18 cellular contexts compared by ENCODE assay signal in genomic region chr1:207091185-207091906, GRCh38. TPM values are rescaled to one million over a fixed set of nuclear protein-coding genes. Genes with fewer than 3 reads are reported as not detected.
DNase-seq lines count a peak whose midpoint lies in the region; ATAC-seq and TF ChIP-seq lines count a peak whose summit lies in the region.
"Had no signal": no experiment of that assay in that cellular context is flagged by ENCODE, and none has a peak within 500 bp of the region (broad histone marks: within the 10 kb centered on the region; RNA-seq: fewer than 3 reads in every experiment).

No MANE protein-coding gene starts in this region.

- H3K36me3 Mint-ChIP-seq in activated T-cell treated with anti-CD3 and anti-CD28 coated beads, Interleukin-2, amount 50 U/mL, for 72 hours (ENCODE audit: insufficient read depth in 2 of 2), result peaks cover 0 to 2% of the 10 kb centered on the region in 2 donors
- no peaks in the 10 kb centered on the region for H3K36me3 Mint-ChIP-seq in H9 (ENCODE audit: insufficient read depth in 1 of 3, low read depth in 3 of 3)
- peaks cover 13% of the 10 kb centered on the region for H3K36me3 Mint-ChIP-seq in activated T-helper 1 cell treated with anti-CD3 and anti-CD28 coated beads, Interleukin-12 subunit alpha, Interleukin-12 subunit beta, Interleukin-2, Interleukin-4 antibody, amounts not matched to agents 30 ng/mL and 10 ng/mL and 1 ng/mL, durations not matched to agents 14 hours and 24 hours and 36 hours (ENCODE audit: low read depth)
- H3K36me3 Mint-ChIP-seq: CD4-positive, alpha-beta memory T cell had no signal

- no peak overlapping the region for H3K23ac ChIP-seq in H9 (ENCODE audit: insufficient read length, low read depth, low read length)

- WGBS in H9 (ENCODE audit: extremely low coverage, insufficient read length, low lambda C conversion rate), result no CpG with 5 or more reads among the region's 4 CpGs
- WGBS in liver, result 29% methylated on average over 4 of the region's 4 CpGs

- H3K56ac ChIP-seq in H9 (ENCODE audit: insufficient read length, low read depth, low read length), result no peak overlapping the region

- no peak overlapping the region for H3K27ac ChIP-seq in H9 (ENCODE audit: insufficient read length, low read depth, low read length)
- H3K27ac ChIP-seq in liver (ENCODE audit: low read depth in 1 of 2, low read length in 2 of 2), result peak overlapping the region; percentile 18 to 47
- H3K27ac ChIP-seq: BLaER1 had no signal

- H4K5ac ChIP-seq in H9 (ENCODE audit: insufficient read length, low read depth, low read length), result no peak overlapping the region

- H3T11ph ChIP-seq in H9 (ENCODE audit: low read length), result no peak overlapping the region

- H3K4ac ChIP-seq in H9 (ENCODE audit: low read depth, low read length), result no peak overlapping the region

- H2BK5ac ChIP-seq in H9 (ENCODE audit: insufficient read length, low read length), result no peak overlapping the region

- no peaks in the 10 kb centered on the region for H3K23me2 ChIP-seq in H9 (ENCODE audit: insufficient read length, low read depth, low read length, poor library complexity, severe bottlenecking)

- H3K18ac ChIP-seq in H9 (ENCODE audit: insufficient read length, low read depth, low read length), result no peak overlapping the region

- peak overlapping the region; percentile 41 to 99 (median 55) for H3K4me3 ChIP-seq in liver (ENCODE audit: low read depth in 1 of 3, low read length in 3 of 3)
- H3K4me3 ChIP-seq: BLaER1 had no signal

- peak; percentile 20; the same call in 1 of the 3 replicates for TF ChIP-seq CTCF in H9 (conservative IDR thresholded peaks at IDR 0.05)
- TF ChIP-seq CTCF in liver (IDR thresholded peaks at IDR 0.05; ENCODE audit: low read depth, low read length, missing input control), result no peak

- H3K4me1 ChIP-seq in H9 (ENCODE audit: insufficient read depth, low read length) (no peaks in the 10 kb centered on the region), liver (ENCODE audit: control insufficient read depth in 4 of 4, insufficient read depth in 4 of 4, low read length in 3 of 4) (peaks cover 2 to 35% (median 13%) of the 10 kb centered on the region in 4 donors)

- H2BK20ac ChIP-seq in H9 (ENCODE audit: low read depth, low read length, poor library complexity, severe bottlenecking), result no peak overlapping the region

- no peaks in the 10 kb centered on the region for H3K79me1 ChIP-seq in H9 (ENCODE audit: insufficient read depth, low read depth, low read length, poor library complexity, severe bottlenecking)

- no peak overlapping the region for H2BK15ac ChIP-seq in H9 (ENCODE audit: low read depth, low read length)

- H3K14ac ChIP-seq in H9 (ENCODE audit: insufficient read depth, low read length), result no peak overlapping the region

- H4K20me1 ChIP-seq in H9 (ENCODE audit: control insufficient read depth, insufficient read depth, insufficient read length), result no peaks in the 10 kb centered on the region
- H4K20me1 ChIP-seq: BLaER1 had no signal

- H3K27ac Mint-ChIP-seq in activated T-cell treated with anti-CD3 and anti-CD28 coated beads, Interleukin-2, amount 50 U/mL, for 72 hours, result peak overlapping the region; percentile 52
- no peak overlapping the region for H3K27ac Mint-ChIP-seq in H9
- H3K27ac Mint-ChIP-seq in activated T-helper 1 cell treated with anti-CD3 and anti-CD28 coated beads, Interleukin-12 subunit alpha, Interleukin-12 subunit beta, Interleukin-2, Interleukin-4 antibody, amounts not matched to agents 30 ng/mL and 10 ng/mL and 1 ng/mL, durations not matched to agents 14 hours and 24 hours and 36 hours, result peak overlapping the region; percentile 9
- H3K27ac Mint-ChIP-seq: CD4-positive, alpha-beta memory T cell; T-helper 17 cell had no signal

- H2AFZ ChIP-seq in H9 (ENCODE audit: low read length), result no peak overlapping the region

- H3K27me3 ChIP-seq in H9 (ENCODE audit: insufficient read depth, low read length), result no peaks in the 10 kb centered on the region
- H3K27me3 ChIP-seq in liver (ENCODE audit: control insufficient read depth in 4 of 4, insufficient read depth in 4 of 4, low read length in 3 of 4), result no peaks in the 10 kb centered on the region
- H3K27me3 ChIP-seq: BLaER1 had no signal

- no peak overlapping the region for H3K4me3 Mint-ChIP-seq in activated T-cell treated with anti-CD3 and anti-CD28 coated beads, Interleukin-2, amount 50 U/mL, for 72 hours
- no peak overlapping the region for H3K4me3 Mint-ChIP-seq in H9
- no peak overlapping the region for H3K4me3 Mint-ChIP-seq in activated T-helper 1 cell treated with anti-CD3 and anti-CD28 coated beads, Interleukin-12 subunit alpha, Interleukin-12 subunit beta, Interleukin-2, Interleukin-4 antibody, amounts not matched to agents 30 ng/mL and 10 ng/mL and 1 ng/mL, durations not matched to agents 14 hours and 24 hours and 36 hours
- H3K4me3 Mint-ChIP-seq: CD4-positive, alpha-beta memory T cell; T-helper 17 cell had no signal

- no peak overlapping the region for H4K8ac ChIP-seq in H9 (replicated peaks; ENCODE audit: insufficient read length, low read depth, low read length)

- no peak overlapping the region for H3K4me2 ChIP-seq in H9 (ENCODE audit: insufficient read depth, insufficient read length, low read length)
- H3K4me2 ChIP-seq: BLaER1 had no signal

- DNase-seq in activated T-cell treated with anti-CD3 and anti-CD28 coated beads, Interleukin-2, amount 50 U/mL, for 72 hours, result no peak
- no peak for DNase-seq in activated T-cell treated with anti-CD3 and anti-CD28 coated beads for 4 hours
- no peak for DNase-seq in H9
- no peak for DNase-seq in activated T-helper 1 cell treated with anti-CD3 and anti-CD28 coated beads, Interleukin-12 subunit alpha, Interleukin-12 subunit beta, Interleukin-2, Interleukin-4 antibody, amounts not matched to agents 30 ng/mL and 10 ng/mL and 1 ng/mL, durations not matched to agents 14 hours and 24 hours and 36 hours (ENCODE audit: low spot score)
- no peak for DNase-seq in NCI-H1436 treated with DMSO at 0.1 percent for 48 hours (lab: John Stamatoyannopoulos, UW)
- DNase-seq in NCI-H2029 (lab: John Stamatoyannopoulos, UW), result no peak
- DNase-seq in AML-193 (lab: John Stamatoyannopoulos, UW), result no peak
- DNase-seq: CD4-positive, alpha-beta memory T cell; DMS79 treated with DMSO at 0.1 percent for 48 hours; IMR-90; NCI-H1105; NCI-H1694; NCI-H510A; NCI-H748 treated with DMSO at 0.1 percent for 48 hours; T-helper 17 cell had no signal

- H3K27me3 Mint-ChIP-seq in activated T-cell treated with anti-CD3 and anti-CD28 coated beads, Interleukin-2, amount 50 U/mL, for 72 hours (ENCODE audit: low read depth), result no peaks in the 10 kb centered on the region
- H3K27me3 Mint-ChIP-seq in H9 (ENCODE audit: low read depth), result no peaks in the 10 kb centered on the region
- no peaks in the 10 kb centered on the region for H3K27me3 Mint-ChIP-seq in activated T-helper 1 cell treated with anti-CD3 and anti-CD28 coated beads, Interleukin-12 subunit alpha, Interleukin-12 subunit beta, Interleukin-2, Interleukin-4 antibody, amounts not matched to agents 30 ng/mL and 10 ng/mL and 1 ng/mL, durations not matched to agents 14 hours and 24 hours and 36 hours (ENCODE audit: insufficient read depth)

- H2BK120ac ChIP-seq in H9 (ENCODE audit: low read depth, low read length, poor library complexity, severe bottlenecking), result no peak overlapping the region

- H3K9ac ChIP-seq in H9 (ENCODE audit: extremely low read depth, insufficient read length, low read length) (no peak overlapping the region), liver (ENCODE audit: low read depth in 1 of 2, low read length in 2 of 2) (peak overlapping the region in 1 of 2 donors; percentile 100)
- H3K9ac ChIP-seq: BLaER1 had no signal

- no peaks in the 10 kb centered on the region for H3K79me2 ChIP-seq in H9 (ENCODE audit: insufficient read depth, low read length)

- H2BK12ac ChIP-seq in H9 (ENCODE audit: insufficient read length, low read depth, low read length), result no peak overlapping the region

- peak in 1 of 2 donors; percentile 30 for TF ChIP-seq RAD21 in liver (IDR thresholded peaks at IDR 0.05)

- H3K36me3 ChIP-seq in liver (ENCODE audit: control insufficient read depth in 4 of 4, insufficient read depth in 3 of 4, low read depth in 1 of 4, low read length in 3 of 4), result peaks cover 4 to 31% (median 20%) of the 10 kb centered on the region in 4 donors
- H3K36me3 ChIP-seq: BLaER1 had no signal

- ATAC-seq in activated T-cell treated with anti-CD3 and anti-CD28 coated beads, Interleukin-2, amount 50 U/mL, for 72 hours (replicated peaks in 1 of 2), result no peak
- ATAC-seq: T-helper 17 cell had no signal

- no peak overlapping the region for H2AK5ac ChIP-seq in H9 (ENCODE audit: insufficient read length, low read length)

- peaks cover 31% of the 10 kb centered on the region for H3K4me1 Mint-ChIP-seq in activated T-cell treated with anti-CD3 and anti-CD28 coated beads, Interleukin-2, amount 50 U/mL, for 72 hours (ENCODE audit: low read depth)
- peaks cover 0 to under 1% of the 10 kb centered on the region in 2 experiments; a peak in 1 of 4 replicates for H3K4me1 Mint-ChIP-seq in H9
- H3K4me1 Mint-ChIP-seq in activated T-helper 1 cell treated with anti-CD3 and anti-CD28 coated beads, Interleukin-12 subunit alpha, Interleukin-12 subunit beta, Interleukin-2, Interleukin-4 antibody, amounts not matched to agents 30 ng/mL and 10 ng/mL and 1 ng/mL, durations not matched to agents 14 hours and 24 hours and 36 hours (ENCODE audit: low read depth), result peaks cover 56% of the 10 kb centered on the region

- H4K91ac ChIP-seq in H9 (ENCODE audit: insufficient read length, low read depth, low read length), result no peak overlapping the region

- H3K9me3 ChIP-seq in H9 (ENCODE audit: control insufficient read depth, low read depth, low read length), result no peaks in the 10 kb centered on the region
- no peaks in the 10 kb centered on the region for H3K9me3 ChIP-seq in liver (ENCODE audit: control insufficient read depth in 4 of 4, low read length in 3 of 4)
- H3K9me3 ChIP-seq: BLaER1 had no signal

- intact Hi-C loops in activated T-helper 1 cell treated with anti-CD3 and anti-CD28 coated beads, Interleukin-12 subunit alpha, Interleukin-12 subunit beta, Interleukin-2, Interleukin-4 antibody, amounts not matched to agents 30 ng/mL and 10 ng/mL and 1 ng/mL, durations not matched to agents 14 hours and 24 hours and 36 hours (cut with micrococcal nuclease), result no loop called here

- no peaks in the 10 kb centered on the region for H3K9me3 Mint-ChIP-seq in activated T-cell treated with anti-CD3 and anti-CD28 coated beads, Interleukin-2, amount 50 U/mL, for 72 hours
- H3K9me3 Mint-ChIP-seq in H9, result no peaks in the 10 kb centered on the region
- no peaks in the 10 kb centered on the region for H3K9me3 Mint-ChIP-seq in activated T-helper 1 cell treated with anti-CD3 and anti-CD28 coated beads, Interleukin-12 subunit alpha, Interleukin-12 subunit beta, Interleukin-2, Interleukin-4 antibody, amounts not matched to agents 30 ng/mL and 10 ng/mL and 1 ng/mL, durations not matched to agents 14 hours and 24 hours and 36 hours
- H3K9me3 Mint-ChIP-seq: CD4-positive, alpha-beta memory T cell had no signal

RNA-seq across cellular contexts. Expression of gene C4BPB, which starts 2.7 kb away (rescaled TPM):
- 1 to 10 TPM; 2.6 to 7.4 TPM for total RNA-seq in activated T-cell treated with anti-CD3 and anti-CD28 coated beads, Interleukin-2, amount 50 U/mL, for 72 hours
- total RNA-seq in H9 (2021) (not detected in 2 replicates), liver (100 to 1,000 TPM in 1 of 2 donors, 10 to 100 TPM in 1; 59.7 to 460 TPM)
- total RNA-seq in activated T-helper 1 cell treated with anti-CD3 and anti-CD28 coated beads, Interleukin-12 subunit alpha, Interleukin-12 subunit beta, Interleukin-2, Interleukin-4 antibody, amounts not matched to agents 30 ng/mL and 10 ng/mL and 1 ng/mL, durations not matched to agents 14 hours and 24 hours and 36 hours, result 2.3 TPM in 2 replicates
- 100 to 1,000 TPM; 399 to 404 TPM for polyA plus RNA-seq in liver
- total RNA-seq: IMR-90, LHCN-M2 had no signal
- polyA plus RNA-seq: IMR-90 had no signal

RNA-seq across cellular contexts. Expression of gene C4BPA, which starts 12.7 kb away (rescaled TPM):
- not detected for total RNA-seq in activated T-cell treated with anti-CD3 and anti-CD28 coated beads, Interleukin-2, amount 50 U/mL, for 72 hours
- total RNA-seq in H9 (2021), result not detected in 2 replicates
- total RNA-seq in activated T-helper 1 cell treated with anti-CD3 and anti-CD28 coated beads, Interleukin-12 subunit alpha, Interleukin-12 subunit beta, Interleukin-2, Interleukin-4 antibody, amounts not matched to agents 30 ng/mL and 10 ng/mL and 1 ng/mL, durations not matched to agents 14 hours and 24 hours and 36 hours, result not detected in 2 replicates
- 1,000 to 10,000 TPM in 1 of 2 donors, 10 to 100 TPM in 1; 49.5 to 1,492 TPM for total RNA-seq in liver
- 1,000 to 10,000 TPM in 1 of 2 donors, 100 to 1,000 TPM in 1; 896 to 1,527 TPM for polyA plus RNA-seq in liver
- total RNA-seq: CD4-positive, alpha-beta memory T cell; IMR-90; LHCN-M2 had no signal
- polyA plus RNA-seq: CD4-positive, alpha-beta memory T cell; IMR-90 had no signal

RNA-seq across cellular contexts. Expression of gene PFKFB2, which starts 38.3 kb away (rescaled TPM):
- 1 to 10 TPM; 4.6 to 6.9 TPM for total RNA-seq in activated T-cell treated with anti-CD3 and anti-CD28 coated beads, Interleukin-2, amount 50 U/mL, for 72 hours
- total RNA-seq in H9 (2021) (13.2 and 14.6 TPM in 2 replicates), liver (1 to 10 TPM; 4.0 to 5.9 TPM)
- total RNA-seq in activated T-helper 1 cell treated with anti-CD3 and anti-CD28 coated beads, Interleukin-12 subunit alpha, Interleukin-12 subunit beta, Interleukin-2, Interleukin-4 antibody, amounts not matched to agents 30 ng/mL and 10 ng/mL and 1 ng/mL, durations not matched to agents 14 hours and 24 hours and 36 hours, result 2.9 and 4.4 TPM in 2 replicates
- 1 to 10 TPM; 1.5 to 2.0 TPM for polyA plus RNA-seq in liver

RNA-seq across cellular contexts. Expression of gene YOD1, which starts 40.3 kb away (rescaled TPM):
- total RNA-seq in activated T-cell treated with anti-CD3 and anti-CD28 coated beads, Interleukin-2, amount 50 U/mL, for 72 hours, result 10 to 100 TPM; 12.6 to 13.2 TPM
- total RNA-seq in H9 (2021) (8.6 and 9.4 TPM in 2 replicates), liver (10 to 100 TPM in 1 of 2 donors, 1 to 10 TPM in 1; 7.7 to 79.4 TPM)
- 8.4 and 8.7 TPM in 2 replicates for total RNA-seq in activated T-helper 1 cell treated with anti-CD3 and anti-CD28 coated beads, Interleukin-12 subunit alpha, Interleukin-12 subunit beta, Interleukin-2, Interleukin-4 antibody, amounts not matched to agents 30 ng/mL and 10 ng/mL and 1 ng/mL, durations not matched to agents 14 hours and 24 hours and 36 hours
- polyA plus RNA-seq in liver, result 1 to 10 TPM; 1.3 to 1.8 TPM

RNA-seq across cellular contexts. Expression of gene C1orf116, which starts 58.8 kb away (rescaled TPM):
- under 1 TPM; 0.12 to 0.21 TPM for total RNA-seq in activated T-cell treated with anti-CD3 and anti-CD28 coated beads, Interleukin-2, amount 50 U/mL, for 72 hours
- total RNA-seq in H9 (2021) (0.48 and 0.55 TPM in 2 replicates), liver (under 1 TPM; 0.59 to 0.79 TPM)
- not detected in 2 replicates for total RNA-seq in activated T-helper 1 cell treated with anti-CD3 and anti-CD28 coated beads, Interleukin-12 subunit alpha, Interleukin-12 subunit beta, Interleukin-2, Interleukin-4 antibody, amounts not matched to agents 30 ng/mL and 10 ng/mL and 1 ng/mL, durations not matched to agents 14 hours and 24 hours and 36 hours
- polyA plus RNA-seq in liver, result under 1 TPM; 0.27 to 0.33 TPM
- polyA plus RNA-seq: CD4-positive, alpha-beta memory T cell had no signal

Comparison
In these comparisons a context has a peak if more than half of its experiments do, and no peak if none do; other contexts are left out.
1. H3K27ac Mint-ChIP-seq: peak in activated T-cell treated with anti-CD3 and anti-CD28 coated beads, Interleukin-2, amount 50 U/mL, for 72 hours (single experiment) and activated T-helper 1 cell treated with anti-CD3 and anti-CD28 coated beads, Interleukin-12 subunit alpha, Interleukin-12 subunit beta, Interleukin-2, Interleukin-4 antibody, amounts not matched to agents 30 ng/mL and 10 ng/mL and 1 ng/mL, durations not matched to agents 14 hours and 24 hours and 36 hours (single experiment); none in H9 (0 of 3).
2. RNA of gene C4BPB, which starts 2.7 kb away (total RNA-seq): 59.7 to 460 TPM in liver; 2.6 to 7.4 TPM in activated T-cell treated with anti-CD3 and anti-CD28 coated beads, Interleukin-2, amount 50 U/mL, for 72 hours, 2.3 TPM in activated T-helper 1 cell treated with anti-CD3 and anti-CD28 coated beads, Interleukin-12 subunit alpha, Interleukin-12 subunit beta, Interleukin-2, Interleukin-4 antibody, amounts not matched to agents 30 ng/mL and 10 ng/mL and 1 ng/mL, durations not matched to agents 14 hours and 24 hours and 36 hours and not detected in H9; every median in the first group is over 4 times any median in the second.
3. RNA of gene C4BPA, which starts 12.7 kb away (total RNA-seq): 49.5 to 1,492 TPM in liver; not detected in activated T-cell treated with anti-CD3 and anti-CD28 coated beads, Interleukin-2, amount 50 U/mL, for 72 hours, not detected in H9 and not detected in activated T-helper 1 cell treated with anti-CD3 and anti-CD28 coated beads, Interleukin-12 subunit alpha, Interleukin-12 subunit beta, Interleukin-2, Interleukin-4 antibody, amounts not matched to agents 30 ng/mL and 10 ng/mL and 1 ng/mL, durations not matched to agents 14 hours and 24 hours and 36 hours; every median in the first group is over 10 times any median in the second.